In genomic region chr6:36423101-36423824, GRCh38 we compare ENCODE assay signal across 8 cellular contexts. TPM values are rescaled to one million over a fixed set of nuclear protein-coding genes. Genes with fewer than 3 reads are reported as not detected.
DNase-seq lines count a peak whose midpoint lies in the region; ATAC-seq, FAIRE-seq and TF ChIP-seq lines count a peak whose summit lies in the region.

No MANE protein-coding gene starts in this region.

- TF ChIP-seq EP300 in HepG2 (IDR thresholded peaks at IDR 0.05; ENCODE audit: low read depth in 2 of 2, low read length in 2 of 2) (no peak), HepG2 (CRISPR knock-in tag; IDR thresholded peaks at IDR 0.05; ENCODE audit: borderline replicate concordance) (no peak)

- peak; percentile 92 for TF ChIP-seq RAD21 in HepG2 (CRISPR knock-in tag; IDR thresholded peaks at IDR 0.05)

- H3K27me3 ChIP-seq in CD4-positive, CD25-positive, alpha-beta regulatory T cell (ENCODE audit: control insufficient read depth, insufficient read depth, low read length), result no peaks in the 10 kb centered on the region
- H3K27me3 ChIP-seq in HepG2 (ENCODE audit: control insufficient read depth in 1 of 2, insufficient read depth in 2 of 2, low read length in 2 of 2), result peaks cover 0 to 4% of the 10 kb centered on the region in 2 experiments; a peak in 1 of 5 replicates

- H3K36me3 ChIP-seq in CD4-positive, CD25-positive, alpha-beta regulatory T cell (ENCODE audit: control insufficient read depth, insufficient read depth, low read length), result no peaks in the 10 kb centered on the region
- no peaks in the 10 kb centered on the region for H3K36me3 ChIP-seq in HepG2 (replicated peaks in 1 of 2; ENCODE audit: control insufficient read depth in 1 of 2, insufficient read depth in 2 of 2, low read length in 2 of 2)

- BruUV-seq in HepG2 (replicated peaks; lab: Mats Ljungman, UMichigan), result no TSS peak

- intact Hi-C loops in dendritic cell treated with granulocyte-macrophage colony-stimulating factor and Interleukin-4, amounts not matched to agents 40 ng/mL and 50 ng/mL, for 4 days (cut with micrococcal nuclease), result loop anchor here (1.0 to 10.0 kb wide), 4 partner anchors 18 to 169 kb away; partner anchors contain the start of gene SRSF3
- intact Hi-C loops in HepG2 (cut with micrococcal nuclease; ENCODE audit: unreplicated experiment), result loop anchor here (1.0 to 5.0 kb wide), 4 partner anchors 21 to 336 kb away; partner anchors contain the start of genes SRSF3 and STK38

- no peaks in the 10 kb centered on the region for H3K9me3 ChIP-seq in CD4-positive, CD25-positive, alpha-beta regulatory T cell (ENCODE audit: control insufficient read depth in 2 of 2, low read length in 2 of 2)
- no peaks in the 10 kb centered on the region for H3K9me3 ChIP-seq in HepG2 (ENCODE audit: low read length)

- WGBS in HepG2 (ENCODE audit: low lambda C conversion rate), result under 1% methylated on average over 45 of the region's 51 CpGs

- peak; percentile 85 for FAIRE-seq in HepG2 (lab: Jason Lieb, UNC)

- H3K36me3 Mint-ChIP-seq in CD4-positive, CD25-positive, alpha-beta regulatory T cell, result no peaks in the 10 kb centered on the region
- H3K36me3 Mint-ChIP-seq in dendritic cell treated with granulocyte-macrophage colony-stimulating factor and Interleukin-4, amounts not matched to agents 40 ng/mL and 50 ng/mL, for 4 days (ENCODE audit: low read depth), result no peaks in the 10 kb centered on the region

- H2AFZ ChIP-seq in HepG2 (ENCODE audit: low read length), result peak overlapping the region; percentile 95

- peak; percentile 98 for TF ChIP-seq CTCF in HepG2 (CRISPR knock-in tag; IDR thresholded peaks at IDR 0.05)

- POLR2A ChIA-PET in HepG2 (lab: Yijun Ruan, JAX), result interaction anchor here (0.6 to 2.8 kb wide), 17 partner anchors 12 to 292 kb away, joined by 3 to 23 read pairs (median 6); partner anchors contain the start of genes MAPK13 and SRSF3

- peak overlapping the region; percentile 80 for H3K27ac ChIP-seq in CD4-positive, CD25-positive, alpha-beta regulatory T cell (ENCODE audit: insufficient read depth, low read length, poor library complexity, severe bottlenecking)
- peak overlapping the region; percentile 62 for H3K27ac ChIP-seq in HepG2 (ENCODE audit: extremely low read length, insufficient read depth, low read length)

- peak overlapping the region; percentile 86 for H3K4me3 ChIP-seq in CD4-positive, CD25-positive, alpha-beta regulatory T cell (ENCODE audit: low read depth, low read length)
- peak overlapping the region; percentile 64 to 72 (median 71) for H3K4me3 ChIP-seq in HepG2 (replicated peaks in 1 of 3; ENCODE audit: insufficient read depth in 1 of 3, low read depth in 2 of 3, low read length in 3 of 3)

- H3K9ac ChIP-seq in HepG2 (ENCODE audit: insufficient read depth, low read depth, low read length), result peak overlapping the region; percentile 54

- in situ Hi-C loops in HepG2 (cut with HindIII; ENCODE audit: extremely low pct_ligation_motif_present, low pct_unique_long_range_greater_than_20kb), result no loop called here

- peak overlapping the region; percentile 76 to 96 (median 87) for H3K27ac Mint-ChIP-seq in CD4-positive, CD25-positive, alpha-beta regulatory T cell
- H3K27ac Mint-ChIP-seq in dendritic cell treated with granulocyte-macrophage colony-stimulating factor and Interleukin-4, amounts not matched to agents 40 ng/mL and 50 ng/mL, for 4 days, result peak overlapping the region; percentile 78

- TF ChIP-seq POLR2A in HepG2 (IDR thresholded peaks at IDR 0.05; ENCODE audit: insufficient read depth in 1 of 2, low read depth in 2 of 2, low read length in 2 of 2), result peak; percentile 43 to 75; a peak in 3 of 4 replicates

- peak overlapping the region; percentile 86 to 95 (median 92) for H3K4me3 Mint-ChIP-seq in CD4-positive, CD25-positive, alpha-beta regulatory T cell
- H3K4me3 Mint-ChIP-seq in dendritic cell treated with granulocyte-macrophage colony-stimulating factor and Interleukin-4, amounts not matched to agents 40 ng/mL and 50 ng/mL, for 4 days, result peak overlapping the region; percentile 80

- H3K27me3 Mint-ChIP-seq in CD4-positive, CD25-positive, alpha-beta regulatory T cell, result no peaks in the 10 kb centered on the region
- no peaks in the 10 kb centered on the region for H3K27me3 Mint-ChIP-seq in dendritic cell treated with granulocyte-macrophage colony-stimulating factor and Interleukin-4, amounts not matched to agents 40 ng/mL and 50 ng/mL, for 4 days

- CTCF ChIA-PET in HepG2 (lab: Yijun Ruan, JAX; ENCODE audit: low intra/inter-chr PET ratio, low total read pairs), result interaction anchor here (0.9 to 1.8 kb wide), 4 partner anchors 20 to 301 kb away, joined by 3 to 13 read pairs (median 4); partner anchors contain the start of genes KCTD20 and PXT1

- DNase-seq in CD4-positive, CD25-positive, alpha-beta regulatory T cell, result peak; percentile 96 to 98 (median 97)
- DNase-seq in NCI-H69 (lab: John Stamatoyannopoulos, UW), result peak; percentile 100
- peak; percentile 99 for DNase-seq in activated CD4-positive, alpha-beta T cell treated with anti-CD3 and anti-CD28 coated beads, Interleukin-2, amount 50 U/mL, for 1 hour
- peak; percentile 98 for DNase-seq in HepG2 (ENCODE audit: low spot score)
- DNase-seq in stimulated activated CD4-positive, alpha-beta T cell treated with anti-CD3 and anti-CD28 coated beads, Interleukin-2, amount 100 ng/mL, for 48 hours, result peak; percentile 96 to 97

- peak overlapping the region; percentile 97 for H3K4me2 ChIP-seq in HepG2 (ENCODE audit: low read depth, low read length)

- ATAC-seq in CD4-positive, CD25-positive, alpha-beta regulatory T cell (ENCODE audit: low read depth in 2 of 2), result peak; percentile 98 to 99
- ATAC-seq in GM19372 (IDR thresholded peaks at IDR 0.05; ENCODE audit: low read depth, unreplicated experiment), result peak; percentile 92
- peak; percentile 98 for ATAC-seq in HG03521 (IDR thresholded peaks at IDR 0.05; ENCODE audit: unreplicated experiment)
- ATAC-seq in HepG2, result peak; percentile 94

- no peaks in the 10 kb centered on the region for H3K9me3 Mint-ChIP-seq in CD4-positive, CD25-positive, alpha-beta regulatory T cell
- no peaks in the 10 kb centered on the region for H3K9me3 Mint-ChIP-seq in dendritic cell treated with granulocyte-macrophage colony-stimulating factor and Interleukin-4, amounts not matched to agents 40 ng/mL and 50 ng/mL, for 4 days

- H3K4me1 Mint-ChIP-seq in CD4-positive, CD25-positive, alpha-beta regulatory T cell, result peaks cover 0 to 15% (median 7%) of the 10 kb centered on the region in 4 donors
- peaks cover 28% of the 10 kb centered on the region for H3K4me1 Mint-ChIP-seq in dendritic cell treated with granulocyte-macrophage colony-stimulating factor and Interleukin-4, amounts not matched to agents 40 ng/mL and 50 ng/mL, for 4 days (ENCODE audit: low read depth)

- H4K20me1 ChIP-seq in HepG2 (ENCODE audit: insufficient read depth, low read length), result no peaks in the 10 kb centered on the region

- peaks cover 10% of the 10 kb centered on the region for H3K4me1 ChIP-seq in CD4-positive, CD25-positive, alpha-beta regulatory T cell (ENCODE audit: control insufficient read depth, insufficient read depth, low read length, poor library complexity, severe bottlenecking)
- H3K4me1 ChIP-seq in HepG2 (ENCODE audit: insufficient read depth, low read length), result peaks cover 41% of the 10 kb centered on the region

- no peaks in the 10 kb centered on the region for H3K79me2 ChIP-seq in HepG2 (ENCODE audit: insufficient read depth, low read length)

RNA-seq across cellular contexts. Expression of gene PXT1, which starts 19.4 kb away (rescaled TPM):
- 0.37 TPM for total RNA-seq in CD4-positive, CD25-positive, alpha-beta regulatory T cell
- under 1 TPM in 2 of 4 donors, not detected in 2; 0.08 to 0.09 TPM for polyA plus RNA-seq in CD4-positive, CD25-positive, alpha-beta regulatory T cell
- not detected in 2 replicates for total RNA-seq in HepG2 (2016; rRNA removed; fragmentation: Illumina TruSeq; extraction: Trizol)
- 0.79 and 0.91 TPM in 2 replicates for total RNA-seq in HepG2 (2016; cell fraction: cytosol; rRNA removed; fragmentation: Illumina TruSeq; extraction: Trizol; ENCODE audit: low read depth)
- total RNA-seq in HepG2 (2016; cell fraction: insoluble cytoplasmic fraction; rRNA removed; fragmentation: Illumina TruSeq; extraction: Trizol), result 0.04 TPM in 1 of 2 replicates, not detected in the other
- total RNA-seq in HepG2 (2016; cell fraction: membrane; rRNA removed; fragmentation: Illumina TruSeq; extraction: Trizol), result 0.28 and 0.40 TPM in 2 replicates
- 0.16 and 0.19 TPM in 2 replicates for total RNA-seq in HepG2 (2016; cell fraction: nucleus; rRNA removed; fragmentation: Illumina TruSeq; extraction: Trizol)
- polyA plus RNA-seq in HepG2 (2011; rRNA removed), result 0.04 TPM in 1 of 2 replicates, not detected in the other
- 0.04 and 0.08 TPM in 2 replicates for polyA plus RNA-seq in HepG2 (2011; cell fraction: cytosol; rRNA removed)
- polyA plus RNA-seq in HepG2 (2011; cell fraction: nucleus; rRNA removed), result not detected in 2 replicates
- polyA plus RNA-seq in HepG2 (2012), result not detected in 2 replicates
- not detected in 2 replicates for polyA plus RNA-seq in HepG2 (2016; cell fraction: cytosol; fragmentation: Illumina TruSeq; extraction: Trizol; ENCODE audit: low read depth)
- polyA plus RNA-seq in HepG2 (2016; cell fraction: insoluble cytoplasmic fraction; fragmentation: Illumina TruSeq; extraction: Trizol; ENCODE audit: low read depth), result not detected in 2 replicates
- polyA plus RNA-seq in HepG2 (2016; cell fraction: membrane; fragmentation: Illumina TruSeq; extraction: Trizol; ENCODE audit: low read depth), result not detected in 2 replicates
- polyA plus RNA-seq in HepG2 (2016; cell fraction: nucleus; fragmentation: Illumina TruSeq; extraction: Trizol; ENCODE audit: insufficient read depth, low read depth), result not detected in 2 replicates
- polyA minus RNA-seq in HepG2 (2011; rRNA and poly(A)+ RNA removed; ENCODE audit: low replicate concordance), result 0.20 and 0.21 TPM in 2 replicates
- polyA minus RNA-seq in HepG2 (2011; cell fraction: cytosol; rRNA and poly(A)+ RNA removed), result not detected in 2 replicates
- 0.25 and 0.26 TPM in 2 replicates for polyA minus RNA-seq in HepG2 (2011; cell fraction: nucleus; rRNA and poly(A)+ RNA removed)

RNA-seq across cellular contexts. Expression of gene KCTD20, which starts 19.5 kb away (rescaled TPM):
- total RNA-seq in CD4-positive, CD25-positive, alpha-beta regulatory T cell, result 41.7 TPM
- 10 to 100 TPM; 35.4 to 47.8 (median 40.1) TPM for polyA plus RNA-seq in CD4-positive, CD25-positive, alpha-beta regulatory T cell
- total RNA-seq in HepG2 (2016; rRNA removed; fragmentation: Illumina TruSeq; extraction: Trizol), result 67.1 and 103 TPM in 2 replicates
- total RNA-seq in HepG2 (2016; cell fraction: cytosol; rRNA removed; fragmentation: Illumina TruSeq; extraction: Trizol; ENCODE audit: low read depth), result 26.7 and 28.2 TPM in 2 replicates
- 69.3 and 101 TPM in 2 replicates for total RNA-seq in HepG2 (2016; cell fraction: insoluble cytoplasmic fraction; rRNA removed; fragmentation: Illumina TruSeq; extraction: Trizol)
- total RNA-seq in HepG2 (2016; cell fraction: membrane; rRNA removed; fragmentation: Illumina TruSeq; extraction: Trizol), result 84.1 and 87.5 TPM in 2 replicates
- 37.0 and 39.6 TPM in 2 replicates for total RNA-seq in HepG2 (2016; cell fraction: nucleus; rRNA removed; fragmentation: Illumina TruSeq; extraction: Trizol)
- polyA plus RNA-seq in HepG2 (2011; rRNA removed), result 44.7 and 52.7 TPM in 2 replicates
- 32.0 and 41.2 TPM in 2 replicates for polyA plus RNA-seq in HepG2 (2011; cell fraction: cytosol; rRNA removed)
- 11.2 and 17.3 TPM in 2 replicates for polyA plus RNA-seq in HepG2 (2011; cell fraction: nucleus; rRNA removed)
- 41.8 and 45.4 TPM in 2 replicates for polyA plus RNA-seq in HepG2 (2012)
- 20.4 and 21.4 TPM in 2 replicates for polyA plus RNA-seq in HepG2 (2016; cell fraction: cytosol; fragmentation: Illumina TruSeq; extraction: Trizol; ENCODE audit: low read depth)
- polyA plus RNA-seq in HepG2 (2016; cell fraction: insoluble cytoplasmic fraction; fragmentation: Illumina TruSeq; extraction: Trizol; ENCODE audit: low read depth), result 58.8 and 61.0 TPM in 2 replicates
- 36.6 and 38.4 TPM in 2 replicates for polyA plus RNA-seq in HepG2 (2016; cell fraction: membrane; fragmentation: Illumina TruSeq; extraction: Trizol; ENCODE audit: low read depth)
- polyA plus RNA-seq in HepG2 (2016; cell fraction: nucleus; fragmentation: Illumina TruSeq; extraction: Trizol; ENCODE audit: insufficient read depth, low read depth), result 28.5 and 29.9 TPM in 2 replicates
- polyA minus RNA-seq in HepG2 (2011; rRNA and poly(A)+ RNA removed; ENCODE audit: low replicate concordance), result 78.2 and 137 TPM in 2 replicates
- polyA minus RNA-seq in HepG2 (2011; cell fraction: cytosol; rRNA and poly(A)+ RNA removed), result 45.6 and 62.7 TPM in 2 replicates
- polyA minus RNA-seq in HepG2 (2011; cell fraction: nucleus; rRNA and poly(A)+ RNA removed), result 42.6 and 54.1 TPM in 2 replicates

RNA-seq across cellular contexts. Expression of gene ETV7, which starts 35.8 kb away (rescaled TPM):
- total RNA-seq in CD4-positive, CD25-positive, alpha-beta regulatory T cell, result 6.3 TPM
- 10 to 100 TPM in 2 of 4 donors, 1 to 10 TPM in 2; 5.3 to 16.1 (median 9.5) TPM for polyA plus RNA-seq in CD4-positive, CD25-positive, alpha-beta regulatory T cell
- total RNA-seq in HepG2 (2016; rRNA removed; fragmentation: Illumina TruSeq; extraction: Trizol), result not detected in 2 replicates
- not detected in 2 replicates for total RNA-seq in HepG2 (2016; cell fraction: cytosol; rRNA removed; fragmentation: Illumina TruSeq; extraction: Trizol; ENCODE audit: low read depth)
- not detected in 2 replicates for total RNA-seq in HepG2 (2016; cell fraction: insoluble cytoplasmic fraction; rRNA removed; fragmentation: Illumina TruSeq; extraction: Trizol)
- total RNA-seq in HepG2 (2016; cell fraction: membrane; rRNA removed; fragmentation: Illumina TruSeq; extraction: Trizol), result not detected in 2 replicates
- not detected in 2 replicates for total RNA-seq in HepG2 (2016; cell fraction: nucleus; rRNA removed; fragmentation: Illumina TruSeq; extraction: Trizol)
- polyA plus RNA-seq in HepG2 (2011; rRNA removed), result not detected in 2 replicates
- polyA plus RNA-seq in HepG2 (2011; cell fraction: cytosol; rRNA removed), result not detected in 2 replicates
- not detected in 2 replicates for polyA plus RNA-seq in HepG2 (2011; cell fraction: nucleus; rRNA removed)
- 0.09 TPM in 1 of 2 replicates, not detected in the other for polyA plus RNA-seq in HepG2 (2012)
- not detected in 2 replicates for polyA plus RNA-seq in HepG2 (2016; cell fraction: cytosol; fragmentation: Illumina TruSeq; extraction: Trizol; ENCODE audit: low read depth)
- not detected in 2 replicates for polyA plus RNA-seq in HepG2 (2016; cell fraction: insoluble cytoplasmic fraction; fragmentation: Illumina TruSeq; extraction: Trizol; ENCODE audit: low read depth)
- not detected in 2 replicates for polyA plus RNA-seq in HepG2 (2016; cell fraction: membrane; fragmentation: Illumina TruSeq; extraction: Trizol; ENCODE audit: low read depth)
- polyA plus RNA-seq in HepG2 (2016; cell fraction: nucleus; fragmentation: Illumina TruSeq; extraction: Trizol; ENCODE audit: insufficient read depth, low read depth), result not detected in 2 replicates
- polyA minus RNA-seq in HepG2 (2011; rRNA and poly(A)+ RNA removed; ENCODE audit: low replicate concordance), result not detected in 2 replicates
- not detected in 2 replicates for polyA minus RNA-seq in HepG2 (2011; cell fraction: cytosol; rRNA and poly(A)+ RNA removed)
- not detected in 2 replicates for polyA minus RNA-seq in HepG2 (2011; cell fraction: nucleus; rRNA and poly(A)+ RNA removed)

Comparison
In these comparisons a context has a peak if more than half of its experiments do, and no peak if none do; other contexts are left out.
1. Peak in every context shown above with its lines: DNase-seq, ATAC-seq, H3K4me3 ChIP-seq and H3K27ac ChIP-seq.